23 cellular contexts compared by ENCODE assay signal in genomic region chr7:77310982-77311381, GRCh38.
"Had no signal": no experiment of that assay in that cellular context is flagged by ENCODE, and none has a peak within 500 bp of the region (broad histone marks: within the 10 kb centered on the region; RNA-seq: fewer than 3 reads in every experiment).

No MANE protein-coding gene starts in this region.

- H3K27me3 ChIP-seq: heart right ventricle, neural progenitor cell, sigmoid colon, tibial artery had no signal

- H3K4me1 Mint-ChIP-seq: activated naive CD8-positive, alpha-beta T cell treated with anti-CD3 and anti-CD28 coated beads, Interleukin-2, amount 10 ng/mL, durations not matched to agents 7 days and 5 days; mesothelial cell of epicardium had no signal

- H3K4me1 ChIP-seq: neural progenitor cell had no signal

- H3K9me3 ChIP-seq: heart right ventricle, left ventricle myocardium inferior, sigmoid colon, tibial artery had no signal

- H3K4me3 ChIP-seq: heart right ventricle, left ventricle myocardium inferior, neural progenitor cell, sigmoid colon, smooth muscle cell, tibial artery had no signal

- H3K4me2 ChIP-seq: neural progenitor cell, smooth muscle cell had no signal

- DNase-seq: activated CD8-positive, alpha-beta memory T cell treated with anti-CD3 and anti-CD28 coated beads, Interleukin-2, amount 50 U/mL, for 48 hours; activated effector memory CD4-positive, alpha-beta T cell treated with Interleukin-2 at 50 U/mL for 16 hours; activated naive CD4-positive, alpha-beta T cell treated with anti-CD3 and anti-CD28 coated beads for 36 hours; activated naive CD8-positive, alpha-beta T cell treated with anti-CD3 and anti-CD28 coated beads, Interleukin-2, amount 10 ng/mL, durations not matched to agents 7 days and 5 days; activated T-cell treated with anti-CD3 and anti-CD28 coated beads, Interleukin-2, amount 50 U/mL, for 4 hours; amniotic stem cell; cortex of kidney; endodermal cell; heart right ventricle; left ventricle myocardium inferior; naive thymus-derived CD8-positive, alpha-beta T cell; retina; sigmoid colon; stimulated activated CD4-positive, alpha-beta T cell treated with anti-CD3 and anti-CD28 coated beads, Interleukin-4, amount 100 ng/mL, for 24 hours; stimulated activated naive CD8-positive, alpha-beta T cell treated with anti-CD3 and anti-CD28 coated beads, Interleukin-15, Interleukin-2, amounts not matched to agents 100 U/mL and 50 U/mL, for 24 hours; T1000; tibial artery had no signal

- H3K4me3 Mint-ChIP-seq: activated naive CD4-positive, alpha-beta T cell treated with anti-CD3 and anti-CD28 coated beads for 36 hours; activated naive CD8-positive, alpha-beta T cell treated with anti-CD3 and anti-CD28 coated beads, Interleukin-2, amount 10 ng/mL, durations not matched to agents 7 days and 5 days; activated T-cell treated with anti-CD3 and anti-CD28 coated beads, Interleukin-2, amount 50 U/mL, for 4 hours; endodermal cell; mesothelial cell of epicardium; naive thymus-derived CD8-positive, alpha-beta T cell; neural progenitor cell; T-helper 1 cell treated with Interleukin-12 subunit alpha and Interleukin-12 subunit beta and Interleukin-4 antibody, amounts not matched to agents 30 μg/mL and 1 μg/mL, for 36 hours; WTC11 had no signal

- H2AFZ ChIP-seq: neural progenitor cell had no signal

- H3K27ac Mint-ChIP-seq: activated naive CD4-positive, alpha-beta T cell treated with anti-CD3 and anti-CD28 coated beads for 36 hours; activated naive CD8-positive, alpha-beta T cell treated with anti-CD3 and anti-CD28 coated beads, Interleukin-2, amount 10 ng/mL, durations not matched to agents 7 days and 5 days; endodermal cell; mesothelial cell of epicardium; naive thymus-derived CD8-positive, alpha-beta T cell; neural progenitor cell; progenitor cell of endocrine pancreas; T-helper 1 cell treated with Interleukin-12 subunit alpha and Interleukin-12 subunit beta and Interleukin-4 antibody, amounts not matched to agents 30 μg/mL and 1 μg/mL, for 36 hours; WTC11 had no signal

- H3K36me3 Mint-ChIP-seq: neural progenitor cell, WTC11 had no signal

- H3K27ac ChIP-seq: heart right ventricle, left ventricle myocardium inferior, neural progenitor cell, tibial artery had no signal

- H3K27me3 Mint-ChIP-seq: activated naive CD8-positive, alpha-beta T cell treated with anti-CD3 and anti-CD28 coated beads, Interleukin-2, amount 10 ng/mL, durations not matched to agents 7 days and 5 days; naive thymus-derived CD8-positive, alpha-beta T cell; progenitor cell of endocrine pancreas had no signal

- H3K36me3 ChIP-seq: neural progenitor cell, sigmoid colon had no signal

- H3K9me3 Mint-ChIP-seq: activated naive CD8-positive, alpha-beta T cell treated with anti-CD3 and anti-CD28 coated beads, Interleukin-2, amount 10 ng/mL, durations not matched to agents 7 days and 5 days; activated T-cell treated with anti-CD3 and anti-CD28 coated beads, Interleukin-2, amount 50 U/mL, for 4 hours; T-helper 1 cell treated with Interleukin-12 subunit alpha and Interleukin-12 subunit beta and Interleukin-4 antibody, amounts not matched to agents 30 μg/mL and 1 μg/mL, for 36 hours; WTC11 had no signal
